Comparison of ENCODE assay signal across 1 cellular context in the genomic region with DNA sequence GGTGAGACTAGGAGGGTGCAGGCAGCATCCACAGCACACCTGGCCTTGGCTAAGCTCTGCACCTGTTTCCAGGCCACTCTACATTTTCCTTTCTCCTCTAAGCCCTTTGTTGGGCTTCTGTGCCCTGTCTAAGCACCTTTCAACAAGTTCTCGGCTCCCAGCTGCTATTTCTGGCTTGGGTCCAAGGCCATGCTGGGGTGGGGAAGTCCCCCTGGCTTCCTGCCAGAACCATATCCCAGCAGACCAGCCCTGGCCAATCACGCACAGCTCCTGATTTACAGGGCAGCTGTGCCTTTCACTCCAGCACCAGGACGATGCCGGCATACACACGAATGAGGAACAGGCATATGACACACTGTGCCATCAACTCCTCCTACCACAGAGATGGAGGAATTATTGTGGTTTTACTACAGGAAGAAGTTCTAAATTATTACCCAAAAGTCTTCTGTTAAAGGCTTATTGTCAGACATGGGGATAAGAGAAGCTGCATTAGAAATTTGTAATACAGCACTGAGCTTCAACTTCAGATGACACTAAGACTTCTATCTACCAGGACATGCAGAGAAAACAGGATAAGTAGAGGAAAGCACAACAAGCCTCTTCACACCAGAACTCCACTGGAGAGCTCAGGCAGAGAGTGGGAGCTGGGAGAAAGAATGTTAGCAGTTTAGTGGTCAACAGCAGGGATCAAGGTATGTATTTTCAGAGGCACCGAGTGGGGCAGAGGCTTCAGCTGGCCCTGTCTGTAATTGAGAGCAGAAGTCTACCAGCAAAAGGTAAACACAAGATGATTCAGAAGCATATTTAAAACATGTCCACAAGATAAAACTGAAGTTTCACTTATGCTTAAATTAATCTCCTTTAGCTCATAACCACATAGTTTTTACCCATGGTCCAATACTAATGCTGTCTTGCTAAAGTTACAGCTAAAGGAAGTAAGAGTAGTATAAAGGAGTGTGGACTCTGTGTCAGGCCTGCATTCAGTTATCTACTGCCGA.
TF ChIP-seq lines count a peak whose summit lies in the region.

No MANE protein-coding gene starts in this region.

TF ChIP-seq in HEK293, 187 proteins besides CTCF, POLR2A, EP300 and RAD21 (continued from another document):
- peak; percentile 38; the same call in 1 of the 2 replicates for TF ChIP-seq ZNF37A (tag by site-specific recombination; IDR thresholded peaks at IDR 0.05)
- TF ChIP-seq ZNF561 (tag by site-specific recombination; IDR thresholded peaks at IDR 0.05; ENCODE audit: borderline replicate concordance): peak; percentile 75; the same call in 1 of the 2 replicates
- peak; percentile 39; the same call in 1 of the 2 replicates for TF ChIP-seq WT1 (tag by site-specific recombination; IDR thresholded peaks at IDR 0.05)
- peak; percentile 37; the same call in 1 of the 2 replicates for TF ChIP-seq ZNF223 (tag by site-specific recombination; IDR thresholded peaks at IDR 0.05)
- TF ChIP-seq KLF10 (tag by site-specific recombination; IDR thresholded peaks at IDR 0.05): peak; percentile 68
- peak; percentile 72 for TF ChIP-seq PATZ1 (tag by site-specific recombination; IDR thresholded peaks at IDR 0.05)
- TF ChIP-seq GLIS1 (tag by site-specific recombination; IDR thresholded peaks at IDR 0.05): peak; percentile 48; the same call in 1 of the 2 replicates
- peak; percentile 62 for TF ChIP-seq FEZF1 (tag by site-specific recombination; IDR thresholded peaks at IDR 0.05)
- peak; percentile 95 for TF ChIP-seq OSR2 (tag by site-specific recombination; IDR thresholded peaks at IDR 0.05)
- TF ChIP-seq ZBTB17 (tag by site-specific recombination; IDR thresholded peaks at IDR 0.05): peak; percentile 85
- 0 out of 2 replicates have a peak, but pooled peaks have one; percentile 9 for TF ChIP-seq ZNF10 (tag by site-specific recombination; IDR thresholded peaks at IDR 0.05)
- TF ChIP-seq PRDM10 (tag by site-specific recombination; IDR thresholded peaks at IDR 0.05): peak; percentile 47; the same call in 1 of the 2 replicates
- TF ChIP-seq ZNF184 (tag by site-specific recombination; IDR thresholded peaks at IDR 0.05): peak; percentile 65; the same call in 1 of the 2 replicates
- TF ChIP-seq ZNF341 (tag by site-specific recombination; IDR thresholded peaks at IDR 0.05; ENCODE audit: low read depth): peak; percentile 67
- peak; percentile 34; the same call in 1 of the 2 replicates for TF ChIP-seq ZNF335 (tag by site-specific recombination; conservative IDR thresholded peaks at IDR 0.05)
- TF ChIP-seq ZIC2 (tag by site-specific recombination; IDR thresholded peaks at IDR 0.05): 0 out of 2 replicates have a peak, but pooled peaks have one; percentile 42
- 0 out of 2 replicates have a peak, but pooled peaks have one; percentile 25 for TF ChIP-seq ZNF843 (tag by site-specific recombination; IDR thresholded peaks at IDR 0.05)
- TF ChIP-seq ZNF48 (tag by site-specific recombination; IDR thresholded peaks at IDR 0.05): no peak
- TF ChIP-seq ZBTB26 (tag by site-specific recombination; optimal IDR thresholded peaks at IDR 0.05): no peak
- TF ChIP-seq ZBTB20 (tag by site-specific recombination; IDR thresholded peaks at IDR 0.05): peak; percentile 68
- no peak for TF ChIP-seq ZNF624 (tag by site-specific recombination; IDR thresholded peaks at IDR 0.05)
- no peak for TF ChIP-seq ZNF626 (tag by site-specific recombination; IDR thresholded peaks at IDR 0.05)
- peak; percentile 84 for TF ChIP-seq IKZF3 (tag by site-specific recombination; IDR thresholded peaks at IDR 0.05)
- TF ChIP-seq ZNF830 (tag by site-specific recombination; IDR thresholded peaks at IDR 0.05; ENCODE audit: low read depth): no peak
- TF ChIP-seq, protein P1, sequence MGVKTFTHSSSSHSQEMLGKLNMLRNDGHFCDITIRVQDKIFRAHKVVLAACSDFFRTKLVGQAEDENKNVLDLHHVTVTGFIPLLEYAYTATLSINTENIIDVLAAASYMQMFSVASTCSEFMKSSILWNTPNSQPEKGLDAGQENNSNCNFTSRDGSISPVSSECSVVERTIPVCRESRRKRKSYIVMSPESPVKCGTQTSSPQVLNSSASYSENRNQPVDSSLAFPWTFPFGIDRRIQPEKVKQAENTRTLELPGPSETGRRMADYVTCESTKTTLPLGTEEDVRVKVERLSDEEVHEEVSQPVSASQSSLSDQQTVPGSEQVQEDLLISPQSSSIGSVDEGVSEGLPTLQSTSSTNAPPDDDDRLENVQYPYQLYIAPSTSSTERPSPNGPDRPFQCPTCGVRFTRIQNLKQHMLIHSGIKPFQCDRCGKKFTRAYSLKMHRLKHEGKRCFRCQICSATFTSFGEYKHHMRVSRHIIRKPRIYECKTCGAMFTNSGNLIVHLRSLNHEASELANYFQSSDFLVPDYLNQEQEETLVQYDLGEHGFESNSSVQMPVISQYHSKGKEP (tag by site-specific recombination; IDR thresholded peaks at IDR 0.05): peak; percentile 82; the same call in 1 of the 2 replicates
- TF ChIP-seq ZNF121 (tag by site-specific recombination; IDR thresholded peaks at IDR 0.05): peak; percentile 84
- TF ChIP-seq, protein P2, sequence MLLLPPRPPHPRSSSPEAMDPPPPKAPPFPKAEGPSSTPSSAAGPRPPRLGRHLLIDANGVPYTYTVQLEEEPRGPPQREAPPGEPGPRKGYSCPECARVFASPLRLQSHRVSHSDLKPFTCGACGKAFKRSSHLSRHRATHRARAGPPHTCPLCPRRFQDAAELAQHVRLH (tag by site-specific recombination; IDR thresholded peaks at IDR 0.05): no peak
- TF ChIP-seq MZF1 (tag by site-specific recombination; IDR thresholded peaks at IDR 0.05; ENCODE audit: borderline replicate concordance): peak; percentile 30; the same call in 1 of the 2 replicates
